ENCODE assay signal across 8 cellular contexts in genomic region chr12:53320352-53321195, GRCh38. TPM values are rescaled to one million over a fixed set of nuclear protein-coding genes. Genes with fewer than 3 reads are reported as not detected.
DNase-seq lines count a peak whose midpoint lies in the region; ATAC-seq and TF ChIP-seq lines count a peak whose summit lies in the region.

No MANE protein-coding gene starts in this region.

- H3K9me2 ChIP-seq in SK-N-SH = no peaks in the 10 kb centered on the region

- H3K79me2 ChIP-seq in SK-N-SH (ENCODE audit: insufficient read depth) = peaks cover 17% of the 10 kb centered on the region

- no peak for TF ChIP-seq CTCF in SK-N-SH (IDR thresholded peaks at IDR 0.05)

- CTCF ChIA-PET in SK-N-SH (lab: Yijun Ruan, JAX) = interaction anchor here (0.5 to 13.6 kb wide), 65 partner anchors 8 to 1871 kb away, joined by 3 to 294 read pairs (median 4); partner anchors contain the start of genes AMHR2, CSAD, ESPL1 and MAP3K12

- H3K9me3 ChIP-seq in SK-N-SH = no peaks in the 10 kb centered on the region
- no peaks in the 10 kb centered on the region for H3K9me3 ChIP-seq in subcutaneous abdominal adipose tissue (ENCODE audit: control insufficient read depth in 5 of 5, low read length in 5 of 5)

- H3K27ac ChIP-seq in SK-N-SH (ENCODE audit: low read depth in 2 of 2, low read length in 1 of 2) (peak overlapping the region; percentile 86 to 94), subcutaneous abdominal adipose tissue (ENCODE audit: low read depth, low read length) (peak overlapping the region; percentile 96)

- peaks cover 45% of the 10 kb centered on the region for H3K4me1 Mint-ChIP-seq in activated naive CD8-positive, alpha-beta T cell treated with anti-CD3 and anti-CD28 coated beads, Interleukin-2, amount 50 U/mL, for 24 hours

- peak overlapping the region; percentile 95 for H2AFZ ChIP-seq in SK-N-SH (ENCODE audit: low read depth)

- DNase-seq in SK-N-SH = no peak
- no peak for DNase-seq in activated naive CD8-positive, alpha-beta T cell treated with anti-CD3 and anti-CD28 coated beads, Interleukin-2, amount 50 U/mL, for 24 hours
- peak; percentile 27 for DNase-seq in inferior parietal cortex (ENCODE audit: extremely low spot score)
- no peak for DNase-seq in kidney glomerular epithelial cell (lab: John Stamatoyannopoulos, UW)
- no peak for DNase-seq in NCI-H2081 (lab: John Stamatoyannopoulos, UW)
- no peak for DNase-seq in left lobe of liver (ENCODE audit: low spot score)

- H3K27me3 Mint-ChIP-seq in activated naive CD8-positive, alpha-beta T cell treated with anti-CD3 and anti-CD28 coated beads, Interleukin-2, amount 50 U/mL, for 24 hours = no peaks in the 10 kb centered on the region

- peak overlapping the region; percentile 95 for H3K27ac Mint-ChIP-seq in activated naive CD8-positive, alpha-beta T cell treated with anti-CD3 and anti-CD28 coated beads, Interleukin-2, amount 50 U/mL, for 24 hours

- H3K9me3 Mint-ChIP-seq in activated naive CD8-positive, alpha-beta T cell treated with anti-CD3 and anti-CD28 coated beads, Interleukin-2, amount 50 U/mL, for 24 hours = no peaks in the 10 kb centered on the region

- 40% methylated on average over 10 of the region's 10 CpGs for WGBS in SK-N-SH (ENCODE audit: low lambda C conversion rate)

- peak overlapping the region; percentile 95 for H3K4me3 Mint-ChIP-seq in activated naive CD8-positive, alpha-beta T cell treated with anti-CD3 and anti-CD28 coated beads, Interleukin-2, amount 50 U/mL, for 24 hours

- TF ChIP-seq EP300 in SK-N-SH (IDR thresholded peaks at IDR 0.05; ENCODE audit: borderline replicate concordance in 1 of 2, low read depth in 1 of 2, low read length in 1 of 2) = no peak

- ATAC-seq in SK-N-SH treated with all-trans-retinoic acid at 6 μM for 48 hours (no peak), left lobe of liver (no peak)
- no peak for ATAC-seq in activated naive CD8-positive, alpha-beta T cell treated with anti-CD3 and anti-CD28 coated beads, Interleukin-2, amount 50 U/mL, for 24 hours

- no peak for TF ChIP-seq RAD21 in SK-N-SH (IDR thresholded peaks at IDR 0.05; ENCODE audit: low read length)

- H3K27me3 ChIP-seq in SK-N-SH (ENCODE audit: insufficient read depth) = no peaks in the 10 kb centered on the region
- H3K27me3 ChIP-seq in subcutaneous abdominal adipose tissue (ENCODE audit: control insufficient read depth in 5 of 5, insufficient read depth in 4 of 5, low read length in 5 of 5) = no peaks in the 10 kb centered on the region

- H3K9ac ChIP-seq in SK-N-SH (peak overlapping the region; percentile 79), subcutaneous abdominal adipose tissue (ENCODE audit: low read length in 5 of 5) (peak overlapping the region; percentile 69 to 89 (median 75))

- POLR2A ChIA-PET in SK-N-SH (lab: Yijun Ruan, JAX) = interaction anchor here (0.5 to 8.3 kb wide), 19 partner anchors 10 to 180 kb away, joined by 3 to 105 read pairs (median 5); partner anchors contain the start of genes CSAD, MAP3K12, MYG1 and PFDN5

- peaks cover 7 to 15% of the 10 kb centered on the region in 2 experiments; a peak in 3 of 4 replicates for H3K4me1 ChIP-seq in SK-N-SH (ENCODE audit: control insufficient read depth in 1 of 2, insufficient read depth in 2 of 2, low read depth in 1 of 2, low read length in 1 of 2)
- H3K4me1 ChIP-seq in subcutaneous abdominal adipose tissue (ENCODE audit: control insufficient read depth in 5 of 5, insufficient read depth in 5 of 5, low read length in 5 of 5) = peaks cover 9 to 34% (median 26%) of the 10 kb centered on the region in 5 donors

- peaks cover 16% of the 10 kb centered on the region for H3K36me3 Mint-ChIP-seq in activated naive CD8-positive, alpha-beta T cell treated with anti-CD3 and anti-CD28 coated beads, Interleukin-2, amount 50 U/mL, for 24 hours (ENCODE audit: low read depth)

- H3F3A ChIP-seq in SK-N-SH (replicated peaks; ENCODE audit: insufficient read depth) = peaks cover 6% of the 10 kb centered on the region

- peaks cover 2 to 3% of the 10 kb centered on the region in 2 experiments for H3K36me3 ChIP-seq in SK-N-SH (replicated peaks in 1 of 2; ENCODE audit: control insufficient read depth in 1 of 2, insufficient read depth in 2 of 2, low read length in 1 of 2)
- peaks cover 8 to 24% (median 21%) of the 10 kb centered on the region in 5 donors for H3K36me3 ChIP-seq in subcutaneous abdominal adipose tissue (ENCODE audit: control insufficient read depth in 5 of 5, insufficient read depth in 5 of 5, low read length in 5 of 5)

- no peaks in the 10 kb centered on the region for H4K20me1 ChIP-seq in SK-N-SH (ENCODE audit: insufficient read depth)

- H3K4me2 ChIP-seq in SK-N-SH = peak overlapping the region; percentile 80

- peak overlapping the region; percentile 69 to 88 for H3K4me3 ChIP-seq in SK-N-SH (ENCODE audit: low read depth in 2 of 2, low read length in 1 of 2)
- peak overlapping the region; percentile 83 to 96 (median 90) for H3K4me3 ChIP-seq in subcutaneous abdominal adipose tissue (ENCODE audit: low read depth in 1 of 5, low read length in 5 of 5)

TF ChIP-seq in SK-N-SH, 30 proteins besides CTCF, POLR2A, EP300 and RAD21 (continues in another document):
- TF ChIP-seq EZH2phosphoT487 (IDR thresholded peaks at IDR 0.05; ENCODE audit: borderline replicate concordance, low read depth) (no peak), NFIC (IDR thresholded peaks at IDR 0.05; ENCODE audit: borderline replicate concordance) (no peak), USF2 (IDR thresholded peaks at IDR 0.05; ENCODE audit: borderline replicate concordance, low read depth, low read length) (no peak), RXRA (IDR thresholded peaks at IDR 0.05; ENCODE audit: borderline replicate concordance, low read depth) (no peak), GABPA (IDR thresholded peaks at IDR 0.05; ENCODE audit: low read depth) (no peak), USF1 (IDR thresholded peaks at IDR 0.05; ENCODE audit: borderline replicate concordance, low read depth) (no peak), TCF12 (IDR thresholded peaks at IDR 0.05) (no peak), SIN3A (IDR thresholded peaks at IDR 0.05; ENCODE audit: borderline replicate concordance, low read depth, low read length) (no peak)

TF ChIP-seq in SK-N-SH treated with all-trans-retinoic acid at 6 μM for 48 hours, 23 proteins besides CTCF, POLR2A, EP300 and RAD21:
- TF ChIP-seq ESRRG (CRISPR knock-in tag; IDR thresholded peaks at IDR 0.05) (no peak), POU6F1 (CRISPR knock-in tag; IDR thresholded peaks at IDR 0.05; ENCODE audit: borderline replicate concordance, low read depth) (no peak), PATZ1 (CRISPR knock-in tag; IDR thresholded peaks at IDR 0.05; ENCODE audit: borderline replicate concordance) (no peak), PPARA (CRISPR knock-in tag; IDR thresholded peaks at IDR 0.05; ENCODE audit: borderline replicate concordance) (no peak), ARNTL (CRISPR knock-in tag; IDR thresholded peaks at IDR 0.05; ENCODE audit: borderline replicate concordance, low read depth) (no peak)
TF ChIP-seq in SK-N-SH treated with all-trans-retinoic acid at 6 μM for 48 hours: peak in this region for 0.

RNA-seq across cellular contexts. Expression of gene AAAS, which starts 0.8 kb away (rescaled TPM):
- polyA plus RNA-seq in SK-N-SH (2012; rRNA removed) = 64.9 and 70.6 TPM in 2 replicates
- polyA plus RNA-seq in SK-N-SH (2012; cell fraction: cytosol; rRNA removed) = 23.5 and 30.1 TPM in 2 replicates
- polyA plus RNA-seq in SK-N-SH (2012; cell fraction: nucleus; rRNA removed) = 274 and 299 TPM in 2 replicates
- total RNA-seq in left lobe of liver = 28.2 TPM

RNA-seq across cellular contexts. Expression of gene SP7, which starts 15.6 kb away (rescaled TPM):
- not detected in 2 replicates for polyA plus RNA-seq in SK-N-SH (2012; rRNA removed)
- 0.01 TPM in 1 of 2 replicates, not detected in the other for polyA plus RNA-seq in SK-N-SH (2012; cell fraction: cytosol; rRNA removed)
- polyA plus RNA-seq in SK-N-SH (2012; cell fraction: nucleus; rRNA removed) = 0.07 and 0.16 TPM in 2 replicates
- not detected for total RNA-seq in left lobe of liver

RNA-seq across cellular contexts. Expression of gene MYG1, which starts 21.1 kb away (rescaled TPM):
- polyA plus RNA-seq in SK-N-SH (2012; rRNA removed) = 93.5 and 101 TPM in 2 replicates
- polyA plus RNA-seq in SK-N-SH (2012; cell fraction: cytosol; rRNA removed) = 56.9 and 73.3 TPM in 2 replicates
- polyA plus RNA-seq in SK-N-SH (2012; cell fraction: nucleus; rRNA removed) = 109 and 132 TPM in 2 replicates
- total RNA-seq in left lobe of liver = 24.0 TPM

RNA-seq across cellular contexts. Expression of gene PFDN5, which starts 25.2 kb away (rescaled TPM):
- polyA plus RNA-seq in SK-N-SH (2012; rRNA removed) = 1,198 and 1,880 TPM in 2 replicates
- 1,472 and 1,558 TPM in 2 replicates for polyA plus RNA-seq in SK-N-SH (2012; cell fraction: cytosol; rRNA removed)
- polyA plus RNA-seq in SK-N-SH (2012; cell fraction: nucleus; rRNA removed) = 1,484 and 1,670 TPM in 2 replicates
- total RNA-seq in left lobe of liver = 114 TPM

RNA-seq across cellular contexts. Expression of gene ESPL1, which starts 52.5 kb away (rescaled TPM):
- polyA plus RNA-seq in SK-N-SH (2012; rRNA removed) = 6.9 and 8.6 TPM in 2 replicates
- 2.3 and 4.0 TPM in 2 replicates for polyA plus RNA-seq in SK-N-SH (2012; cell fraction: cytosol; rRNA removed)
- 27.7 and 28.7 TPM in 2 replicates for polyA plus RNA-seq in SK-N-SH (2012; cell fraction: nucleus; rRNA removed)
- total RNA-seq in left lobe of liver = 0.73 TPM
